Comparison of ENCODE assay signal across 26 cellular contexts in genomic region chr4:83389037-83389755, GRCh38. TPM values are rescaled to one million over a fixed set of nuclear protein-coding genes. Genes with fewer than 3 reads are reported as not detected.
DNase-seq lines count a peak whose midpoint lies in the region; ATAC-seq and TF ChIP-seq lines count a peak whose summit lies in the region.
"Had no signal": no experiment of that assay in that cellular context is flagged by ENCODE, and none has a peak within 500 bp of the region (broad histone marks: within the 10 kb centered on the region; RNA-seq: fewer than 3 reads in every experiment).

No MANE protein-coding gene starts in this region.

- peak overlapping the region; percentile 52 for H2AFZ ChIP-seq in trophoblast cell (ENCODE audit: insufficient read depth, low read length, poor library complexity)
- H2AFZ ChIP-seq: neural progenitor cell had no signal

- H3K9me3 ChIP-seq in BLaER1 treated with 17β-estradiol and CSF1 and Interleukin-3, amounts not matched to agents 10 nM and 100 nM (replicated peaks in 1 of 11): peaks cover 0 to 19% (median 0%) of the 10 kb centered on the region in 11 experiments; a peak in 14 of 22 replicates
- H3K9me3 ChIP-seq in trophoblast cell (ENCODE audit: insufficient read depth, low read depth, low read length): no peaks in the 10 kb centered on the region
- no peaks in the 10 kb centered on the region for H3K9me3 ChIP-seq in esophagus squamous epithelium
- no peaks in the 10 kb centered on the region for H3K9me3 ChIP-seq in MG63
- H3K9me3 ChIP-seq: colonic mucosa, gastroesophageal sphincter, HAP-1, prostate gland had no signal

- H3K27me3 ChIP-seq in BLaER1 treated with 17β-estradiol and CSF1 and Interleukin-3, amounts not matched to agents 10 nM and 100 nM: no peaks in the 10 kb centered on the region
- H3K27me3 ChIP-seq in trophoblast cell (ENCODE audit: insufficient read depth, low read length) (no peaks in the 10 kb centered on the region), esophagus squamous epithelium (no peaks in the 10 kb centered on the region), MG63 (no peaks in the 10 kb centered on the region)
- H3K27me3 ChIP-seq: colonic mucosa, gastroesophageal sphincter had no signal

- H3K4me1 ChIP-seq in BLaER1 treated with 17β-estradiol and CSF1 and Interleukin-3, amounts not matched to agents 10 nM and 100 nM: peaks cover 32 to 64% (median 54%) of the 10 kb centered on the region in 10 experiments
- H3K4me1 ChIP-seq in trophoblast cell (ENCODE audit: control insufficient read depth in 1 of 2, insufficient read depth in 2 of 2, low read length in 2 of 2): peaks cover 4 to 13% of the 10 kb centered on the region in 2 experiments
- H3K4me1 ChIP-seq in esophagus squamous epithelium: no peaks in the 10 kb centered on the region
- H3K4me1 ChIP-seq: colonic mucosa, gastroesophageal sphincter, prostate gland had no signal

- H3K4me3 ChIP-seq in BLaER1 treated with 17β-estradiol and CSF1 and Interleukin-3, amounts not matched to agents 10 nM and 100 nM: no peak overlapping the region
- H3K4me3 ChIP-seq in trophoblast cell (ENCODE audit: low read depth, low read length) (no peak overlapping the region), esophagus squamous epithelium (no peak overlapping the region), MG63 (no peak overlapping the region)
- H3K4me3 ChIP-seq: colonic mucosa, gastroesophageal sphincter, HAP-1, lung, neural progenitor cell, prostate gland had no signal

- no peak for ATAC-seq in HG03095 (IDR thresholded peaks at IDR 0.05; ENCODE audit: unreplicated experiment)
- ATAC-seq in HG03039 (IDR thresholded peaks at IDR 0.05; ENCODE audit: unreplicated experiment): no peak
- ATAC-seq: esophagus mucosa, gastroesophageal sphincter had no signal

- 0 out of 22 replicates have a peak, but pooled peaks cover 0 to 4% (median 0%) of the 10 kb centered on the region in 11 experiments for H3K36me3 ChIP-seq in BLaER1 treated with 17β-estradiol and CSF1 and Interleukin-3, amounts not matched to agents 10 nM and 100 nM
- H3K36me3 ChIP-seq in trophoblast cell (ENCODE audit: control insufficient read depth in 1 of 2, insufficient read depth in 2 of 2, low read length in 2 of 2) (no peaks in the 10 kb centered on the region), esophagus squamous epithelium (no peaks in the 10 kb centered on the region), MG63 (no peaks in the 10 kb centered on the region)
- H3K36me3 ChIP-seq: colonic mucosa, gastroesophageal sphincter, HAP-1, neural progenitor cell, prostate gland had no signal

- peaks cover 5% of the 10 kb centered on the region for H3K79me1 ChIP-seq in trophoblast cell (ENCODE audit: low read length)

- no peak overlapping the region for H3K18ac ChIP-seq in trophoblast cell (ENCODE audit: low read length)

- no peak overlapping the region for H3K23ac ChIP-seq in trophoblast cell (ENCODE audit: low read length)

- no peak overlapping the region for H4K8ac ChIP-seq in trophoblast cell (ENCODE audit: low read depth, low read length)

- H2BK5ac ChIP-seq in trophoblast cell (ENCODE audit: low read depth, low read length, poor library complexity): no peak overlapping the region

- intact Hi-C loops in esophagus squamous epithelium (cut with DNase I): no loop called here

- H4K12ac ChIP-seq in trophoblast cell (ENCODE audit: low read depth, low read length): no peak overlapping the region

- H3K14ac ChIP-seq in trophoblast cell (ENCODE audit: low read length): no peak overlapping the region

- H2BK120ac ChIP-seq in trophoblast cell (ENCODE audit: insufficient read depth, low read length, poor library complexity): no peak overlapping the region

- DNase-seq in NCI-H2227 treated with DMSO at 0.1 percent for 48 hours (lab: John Stamatoyannopoulos, UW): peak; percentile 9
- DNase-seq in epithelial cell of prostate (ENCODE audit: low read depth, low spot score): no peak
- no peak for DNase-seq in trophoblast cell
- DNase-seq in esophagus squamous epithelium (lab: John Stamatoyannopoulos, UW): no peak
- no peak for DNase-seq in MG63
- DNase-seq: ACHN; activated CD4-positive, alpha-beta T cell treated with anti-CD3 and anti-CD28 coated beads for 1 hour; activated effector memory CD4-positive, alpha-beta T cell treated with anti-CD3 and anti-CD28 coated beads, Interleukin-2, amount 50 U/mL, for 16 hours; activated naive CD8-positive, alpha-beta T cell treated with anti-CD3 and anti-CD28 coated beads, Interleukin-2, amount 50 U/mL, for 24 hours; colonic mucosa; effector memory CD8-positive, alpha-beta T cell; islet precursor cell; NCI-H1092 treated with DMSO at 0.1 percent for 48 hours; NCI-H2029; NCI-H446 treated with DMSO at 0.1 percent for 48 hours; small intestine had no signal

- peak overlapping the region in 5 of 11 experiments; percentile 72 to 86 (median 81); a peak in 4 of 22 replicates for H3K27ac ChIP-seq in BLaER1 treated with 17β-estradiol and CSF1 and Interleukin-3, amounts not matched to agents 10 nM and 100 nM
- peak overlapping the region; percentile 18 for H3K27ac ChIP-seq in epithelial cell of prostate
- no peak overlapping the region for H3K27ac ChIP-seq in trophoblast cell (ENCODE audit: low read depth, low read length)
- H3K27ac ChIP-seq in esophagus squamous epithelium: no peak overlapping the region
- H3K27ac ChIP-seq: colonic mucosa, gastroesophageal sphincter, HL-60, neural progenitor cell, prostate gland had no signal

- no peak overlapping the region for H4K91ac ChIP-seq in trophoblast cell (ENCODE audit: low read depth, low read length)

- no peak overlapping the region for H2AK5ac ChIP-seq in trophoblast cell (ENCODE audit: low read length)

- WGBS in trophoblast cell (ENCODE audit: extremely low coverage, insufficient coverage, insufficient read length): no CpG with 5 or more reads among the region's 8 CpGs
- WGBS in esophagus squamous epithelium, 2 donors: 81 to 85% methylated on average over 8 of the region's 8 CpGs

- no peaks in the 10 kb centered on the region for H3K79me2 ChIP-seq in trophoblast cell (ENCODE audit: control insufficient read depth, insufficient read depth, low read length, poor library complexity)

- H3K9ac ChIP-seq in BLaER1 treated with 17β-estradiol and CSF1 and Interleukin-3, amounts not matched to agents 10 nM and 100 nM: no peak overlapping the region
- no peak overlapping the region for H3K9ac ChIP-seq in trophoblast cell (ENCODE audit: low read length)
- H3K9ac ChIP-seq: neural progenitor cell had no signal

- no peak for TF ChIP-seq POLR2A in esophagus squamous epithelium (IDR thresholded peaks at IDR 0.05)

- H3K4me2 ChIP-seq in BLaER1 treated with 17β-estradiol and CSF1 and Interleukin-3, amounts not matched to agents 10 nM and 100 nM: peak overlapping the region; percentile 31 to 89 (median 71); a peak in 18 of 22 replicates
- H3K4me2 ChIP-seq in trophoblast cell (ENCODE audit: low read length): no peak overlapping the region
- H3K4me2 ChIP-seq: neural progenitor cell had no signal

- no peak for TF ChIP-seq CTCF in esophagus squamous epithelium (IDR thresholded peaks at IDR 0.05)

- no peaks in the 10 kb centered on the region for H4K20me1 ChIP-seq in BLaER1 treated with 17β-estradiol and CSF1 and Interleukin-3, amounts not matched to agents 10 nM and 100 nM

- no peak overlapping the region for H3K4ac ChIP-seq in trophoblast cell (ENCODE audit: low read depth, low read length)

- H2BK12ac ChIP-seq in trophoblast cell (ENCODE audit: low read length): peak overlapping the region; percentile 26

RNA-seq across cellular contexts. Expression of gene HPSE, which starts 54.5 kb away (rescaled TPM):
- 1.0 and 1.3 TPM in 2 replicates for polyA plus RNA-seq in trophoblast cell (2013)
- 10 to 100 TPM in 2 of 4 donors, 1 to 10 TPM in 2; 3.6 to 12.5 (median 8.5) TPM for total RNA-seq in esophagus squamous epithelium
- 2.1 TPM in 1 of 2 replicates, not detected in the other for total RNA-seq in MG63 (2014; rRNA removed; shearing (Covaris generic); ENCODE audit: low replicate concordance)
